Comparison of ENCODE assay signal across 10 cellular contexts in genomic region chr19:44856438-44857083, GRCh38. TPM values are rescaled to one million over a fixed set of nuclear protein-coding genes. Genes with fewer than 3 reads are reported as not detected.
DNase-seq lines count a peak whose midpoint lies in the region; ATAC-seq and TF ChIP-seq lines count a peak whose summit lies in the region.
"Had no signal": no experiment of that assay in that cellular context is flagged by ENCODE, and none has a peak within 500 bp of the region (broad histone marks: within the 10 kb centered on the region; RNA-seq: fewer than 3 reads in every experiment).

No MANE protein-coding gene starts in this region.

- DNase-seq in GM23338 (ENCODE audit: low spot score) (no peak), RWPE1 (ENCODE audit: low spot score) (no peak), cardiac muscle cell (ENCODE audit: low read depth in 1 of 2, low spot score in 1 of 2) (no peak), pons (ENCODE audit: low spot score) (peak; percentile 59), DMS53 (lab: John Stamatoyannopoulos, UW) (no peak)
- DNase-seq: NCI-H1105 treated with DMSO at 0.1 percent for 48 hours had no signal

- H3K36me3 ChIP-seq in GM23338 (ENCODE audit: insufficient read depth) (peaks cover 8% of the 10 kb centered on the region; the same call in 1 of the 2 replicates), cardiac muscle cell (peaks cover 5% of the 10 kb centered on the region)

- peaks cover 9% of the 10 kb centered on the region for H3K4me1 Mint-ChIP-seq in GM23338

- peaks cover 100% of the 10 kb centered on the region for H3K79me2 ChIP-seq in GM23338 (replicated peaks; ENCODE audit: insufficient read depth)

- ATAC-seq in GM23338 (peak; percentile 50), GM21423 (IDR thresholded peaks at IDR 0.05; ENCODE audit: unreplicated experiment) (no peak), HG03039 (IDR thresholded peaks at IDR 0.05; ENCODE audit: unreplicated experiment) (no peak)
- ATAC-seq in activated CD4-positive, CD25-positive, alpha-beta regulatory T cell treated with anti-CD3 and anti-CD28 coated beads, Interleukin-2, amount 50 U/mL, for 24 hours: no peak

- POLR2A ChIA-PET in RWPE1 (lab: Yijun Ruan, JAX; ENCODE audit: low non-redundant PET): no interaction called here

- H4K20me1 ChIP-seq in GM23338 (replicated peaks; ENCODE audit: insufficient read depth): peaks cover 74% of the 10 kb centered on the region

- peaks cover 9% of the 10 kb centered on the region; the same call in 1 of the 2 replicates for H3F3A ChIP-seq in GM23338 (replicated peaks; ENCODE audit: low read depth)

- H3K27ac ChIP-seq in GM23338 (ENCODE audit: low read depth) (0 out of 2 replicates have a peak overlapping the region, but pooled peaks have one; percentile 50), RWPE1 (peak overlapping the region; percentile 49), cardiac muscle cell (peak overlapping the region; percentile 68)

- H3K27ac Mint-ChIP-seq in GM23338: no peak overlapping the region

- H3K9me3 Mint-ChIP-seq in GM23338: no peaks in the 10 kb centered on the region

- no peaks in the 10 kb centered on the region for H3K27me3 ChIP-seq in GM23338 (ENCODE audit: insufficient read depth)
- no peaks in the 10 kb centered on the region for H3K27me3 ChIP-seq in cardiac muscle cell

- H3K4me3 ChIP-seq in GM23338: no peak overlapping the region
- H3K4me3 ChIP-seq in cardiac muscle cell: no peak overlapping the region

- no peaks in the 10 kb centered on the region for H3K9me3 ChIP-seq in cardiac muscle cell (ENCODE audit: low read depth)

- peaks cover 9% of the 10 kb centered on the region for H3K27me3 Mint-ChIP-seq in GM23338 (ENCODE audit: insufficient read depth, low read depth, poor library complexity)

- H3K9me2 ChIP-seq in GM23338 (ENCODE audit: insufficient read depth): no peaks in the 10 kb centered on the region

- H3K4me1 ChIP-seq in GM23338 (ENCODE audit: insufficient read depth) (peaks cover 5% of the 10 kb centered on the region; the same call in 1 of the 2 replicates), cardiac muscle cell (ENCODE audit: low read depth) (no peaks in the 10 kb centered on the region)

- CTCF ChIA-PET in RWPE1 (lab: Yijun Ruan, JAX): interaction anchor here (0.6 kb wide), 1 partner anchor 193 kb away, joined by 3 read pairs; no protein-coding TSS in a partner anchor

- no peak overlapping the region for H3K4me2 ChIP-seq in GM23338

- H2AFZ ChIP-seq in GM23338: no peak overlapping the region

- no peak overlapping the region for H3K4me3 Mint-ChIP-seq in GM23338

- H3K36me3 Mint-ChIP-seq in GM23338 (ENCODE audit: low read depth): peaks cover 44% of the 10 kb centered on the region

- TF ChIP-seq CTCF in GM23338 (conservative IDR thresholded peaks at IDR 0.05; ENCODE audit: low read depth in 2 of 2) (no peak), RWPE1 (conservative IDR thresholded peaks at IDR 0.05; ENCODE audit: low read depth) (no peak), cardiac muscle cell (IDR thresholded peaks at IDR 0.05; ENCODE audit: low read depth, low read length) (no peak)

TF ChIP-seq in GM23338, 12 proteins besides CTCF, POLR2A, EP300 and RAD21 (continues in another document):
- TF ChIP-seq EZH2phosphoT487 (IDR thresholded peaks at IDR 0.05; ENCODE audit: unreplicated experiment) (no peak), ETS1 (IDR thresholded peaks at IDR 0.05) (no peak), ZNF462 (CRISPR knock-in tag; IDR thresholded peaks at IDR 0.05) (no peak), EZH2 (IDR thresholded peaks at IDR 0.05; ENCODE audit: low read depth, unreplicated experiment) (no peak), NANOG (IDR thresholded peaks at IDR 0.05; ENCODE audit: borderline replicate concordance) (no peak)

RNA-seq across cellular contexts. Expression of gene NECTIN2, which starts 10.5 kb away (rescaled TPM):
- 230 and 235 TPM in 2 replicates for total RNA-seq in GM23338 (2014; rRNA removed; shearing (Covaris generic))
- polyA plus RNA-seq in GM23338 (2016; fragmentation: Nextera tagmentation; extraction: Ambion mirVana): 109 and 113 TPM in 2 replicates
- 135 and 144 TPM in 2 replicates for total RNA-seq in cardiac muscle cell
- polyA plus RNA-seq in cardiac muscle cell: 155 and 156 TPM in 2 replicates

RNA-seq across cellular contexts. Expression of gene TOMM40, which starts 34.5 kb away (rescaled TPM):
- 233 and 273 TPM in 2 replicates for total RNA-seq in GM23338 (2014; rRNA removed; shearing (Covaris generic))
- polyA plus RNA-seq in GM23338 (2016; fragmentation: Nextera tagmentation; extraction: Ambion mirVana): 135 and 142 TPM in 2 replicates
- 119 and 150 TPM in 2 replicates for total RNA-seq in cardiac muscle cell
- polyA plus RNA-seq in cardiac muscle cell: 135 and 172 TPM in 2 replicates

RNA-seq across cellular contexts. Expression of gene BCAM, which starts 47.7 kb away (rescaled TPM):
- total RNA-seq in GM23338 (2014; rRNA removed; shearing (Covaris generic)): 80.5 and 100 TPM in 2 replicates
- polyA plus RNA-seq in GM23338 (2016; fragmentation: Nextera tagmentation; extraction: Ambion mirVana) (33.3 and 36.9 TPM in 2 replicates), cardiac muscle cell (41.4 and 56.1 TPM in 2 replicates)
- 338 TPM in 2 replicates for total RNA-seq in cardiac muscle cell

RNA-seq across cellular contexts. Expression of gene APOE, which starts 49.0 kb away (rescaled TPM):
- 1,391 and 1,438 TPM in 2 replicates for total RNA-seq in GM23338 (2014; rRNA removed; shearing (Covaris generic))
- polyA plus RNA-seq in GM23338 (2016; fragmentation: Nextera tagmentation; extraction: Ambion mirVana) (1,133 and 1,232 TPM in 2 replicates), cardiac muscle cell (517 and 749 TPM in 2 replicates)
- total RNA-seq in cardiac muscle cell: 908 and 1,026 TPM in 2 replicates

RNA-seq across cellular contexts. Expression of gene APOC1, which starts 57.8 kb away (rescaled TPM):
- total RNA-seq in GM23338 (2014; rRNA removed; shearing (Covaris generic)): 25.4 and 26.8 TPM in 2 replicates
- polyA plus RNA-seq in GM23338 (2016; fragmentation: Nextera tagmentation; extraction: Ambion mirVana) (221 and 252 TPM in 2 replicates), cardiac muscle cell (20.1 and 22.7 TPM in 2 replicates)
- 13.0 and 27.1 TPM in 2 replicates for total RNA-seq in cardiac muscle cell
- polyA plus RNA-seq: neural cell had no signal
